In the genomic region with DNA sequence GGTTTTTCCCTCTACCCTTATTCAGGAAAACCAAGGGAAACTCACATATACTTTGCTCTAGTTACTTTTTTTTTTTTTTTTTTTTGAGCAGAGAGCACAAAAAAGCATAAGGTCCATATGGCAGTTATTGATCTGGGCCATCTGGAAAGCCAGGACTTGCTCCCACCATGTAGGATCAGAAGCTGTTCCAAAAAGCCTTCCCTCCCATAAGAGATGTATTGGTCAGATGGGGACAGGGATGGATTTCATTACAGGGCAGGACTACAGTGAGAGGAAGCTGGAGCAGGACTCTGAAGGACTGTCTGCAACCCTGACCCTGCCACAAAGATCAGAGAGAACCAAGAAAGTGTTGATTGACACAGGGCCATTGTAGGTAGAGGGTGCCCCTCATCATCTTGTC, we compare ENCODE assay signal across 24 cellular contexts.
"Had no signal": no experiment of that assay in that cellular context is flagged by ENCODE, and none has a peak within 500 bp of the region (broad histone marks: within the 10 kb centered on the region; RNA-seq: fewer than 3 reads in every experiment).

No MANE protein-coding gene starts in this region.

- ATAC-seq: effector memory CD8-positive, alpha-beta T cell; esophagus mucosa; gastrocnemius medialis; heart left ventricle; right lobe of liver; stimulated activated memory B cell treated with anti-CD40 and anti-IgM and Interleukin-4, amounts not matched to agents 10 μg/mL and 1 μg/mL and 100 μg/mL, for 72 hours had no signal

- H3K4me3 ChIP-seq: breast epithelium, colonic mucosa, dorsolateral prefrontal cortex, gastrocnemius medialis, heart left ventricle, right lobe of liver, stomach, transverse colon had no signal

- H3K27ac ChIP-seq: breast epithelium, colonic mucosa, gastrocnemius medialis, right lobe of liver had no signal

- H3K36me3 ChIP-seq: breast epithelium, colonic mucosa, gastrocnemius medialis, right lobe of liver had no signal

- H3K4me1 ChIP-seq: colonic mucosa, gastrocnemius medialis had no signal

- H3K27me3 ChIP-seq: breast epithelium, colonic mucosa, dorsolateral prefrontal cortex, gastrocnemius medialis, heart left ventricle, right lobe of liver, stomach, transverse colon had no signal

- H3K9me3 ChIP-seq: breast epithelium, colonic mucosa, gastrocnemius medialis, heart left ventricle, right lobe of liver, stomach, transverse colon had no signal

- DNase-seq: activated CD4-positive, alpha-beta memory T cell treated with anti-CD3 and anti-CD28 coated beads for 36 hours; activated CD4-positive, alpha-beta T cell treated with anti-CD3 and anti-CD28 coated beads for 1 hour; activated naive CD4-positive, alpha-beta T cell treated with Interleukin-2 at 50 U/mL for 16 hours; activated naive CD8-positive, alpha-beta T cell treated with anti-CD3 and anti-CD28 coated beads, Interleukin-2, amount 10 ng/mL, durations not matched to agents 7 days and 5 days; activated T-cell treated with anti-CD3 and anti-CD28 coated beads, Interleukin-2, amount 50 U/mL, for 48 hours; amniotic stem cell; colonic mucosa; dorsolateral prefrontal cortex; effector memory CD8-positive, alpha-beta T cell; gastrocnemius medialis; heart left ventricle; occipital lobe; right lobe of liver; small intestine; stimulated activated CD4-positive, alpha-beta T cell treated with anti-CD3 and anti-CD28 coated beads, Interleukin-2, amount 100 ng/mL, for 24 hours; stomach; transverse colon had no signal

- FAIRE-seq: endothelial cell of umbilical vein, islet of Langerhans, small intestine, TTC549, urothelium cell line had no signal
